Comparison of ENCODE assay signal across 11 cellular contexts in genomic region chr2:214019229-214019972, GRCh38.
DNase-seq lines count a peak whose midpoint lies in the region; ATAC-seq, FAIRE-seq and TF ChIP-seq lines count a peak whose summit lies in the region.
"Had no signal": no experiment of that assay in that cellular context is flagged by ENCODE, and none has a peak within 500 bp of the region (broad histone marks: within the 10 kb centered on the region; RNA-seq: fewer than 3 reads in every experiment).

No MANE protein-coding gene starts in this region.

- H3K36me3 ChIP-seq in BJ (ENCODE audit: control insufficient read depth, insufficient read depth, low read length) = no peaks in the 10 kb centered on the region
- H3K36me3 ChIP-seq in mesodermal cell (ENCODE audit: control insufficient read depth, insufficient read depth, low read length) = no peaks in the 10 kb centered on the region

- no peaks in the 10 kb centered on the region for H3K9me3 ChIP-seq in mesodermal cell (ENCODE audit: control insufficient read depth, low read length)
- H3K9me3 ChIP-seq: testis had no signal

- no peak for TF ChIP-seq CTCF in BJ (IDR thresholded peaks at IDR 0.05; ENCODE audit: insufficient read depth, low read depth, low read length)

- no peaks in the 10 kb centered on the region for H3K27me3 ChIP-seq in BJ (ENCODE audit: control insufficient read depth, insufficient read depth, low read length)
- H3K27me3 ChIP-seq: testis had no signal

- no peaks in the 10 kb centered on the region for H3K4me1 ChIP-seq in mesodermal cell (ENCODE audit: control insufficient read depth, insufficient read depth, low read length, poor library complexity, severe bottlenecking)
- H3K4me1 ChIP-seq: testis had no signal

- DNase-seq in BJ (ENCODE audit: low read depth) (peak; percentile 91), HT1080 (ENCODE audit: low read depth) (peak; percentile 92), dedifferentiated amniotic fluid mesenchymal stem cell (ENCODE audit: extremely low spot score) (peak; percentile 92), anterior cingulate cortex (lab: John Stamatoyannopoulos, UW) (no peak), NCI-H526 (lab: John Stamatoyannopoulos, UW) (no peak), GM19239 (ENCODE audit: insufficient read length, low spot score) (no peak)
- DNase-seq: testis had no signal

- 89 to 92% methylated on average over 1 of the region's 3 CpGs for WGBS in mesodermal cell (ENCODE audit: insufficient coverage in 2 of 2), 2 experiments

- peak overlapping the region; percentile 38 for H3K27ac ChIP-seq in mesodermal cell (ENCODE audit: low read depth, low read length, severe bottlenecking)
- H3K27ac ChIP-seq: testis had no signal

- H3K4me3 ChIP-seq in BJ (ENCODE audit: low read depth, low read length) (no peak overlapping the region), mesodermal cell (ENCODE audit: extremely low read depth, insufficient read depth, low read length, poor library complexity, severe bottlenecking) (no peak overlapping the region)
- H3K4me3 ChIP-seq: K562, skin epidermis, testis had no signal

- no peak for FAIRE-seq in GM19239 (lab: Jason Lieb, UNC)
- FAIRE-seq: K562 had no signal

- POLR2A ChIA-PET in BJ (lab: Charles Lee) = interaction anchor here (0.5 kb wide), 1 partner anchor 1957 kb away, joined by 3 read pairs; no protein-coding TSS in a partner anchor

- CTCF ChIA-PET in BJ (lab: Yijun Ruan, JAX) = interaction anchor here (1.4 kb wide), 1 partner anchor 10 kb away, joined by 4 read pairs; no protein-coding TSS in a partner anchor

- ATAC-seq in HG03039 (IDR thresholded peaks at IDR 0.05; ENCODE audit: unreplicated experiment) = no peak
- ATAC-seq: K562 had no signal

Comparison
In these comparisons a context has a peak if more than half of its experiments do, and no peak if none do; other contexts are left out.
1. DNase-seq: peak in BJ (single experiment), HT1080 (single experiment) and dedifferentiated amniotic fluid mesenchymal stem cell (single experiment); none in anterior cingulate cortex (0 of 58), NCI-H526 (0 of 2) and GM19239 (single experiment).